1 cellular context compared by ENCODE assay signal in genomic region chr4:12957108-12957507, GRCh38.
TF ChIP-seq lines count a peak whose summit lies in the region.

No MANE protein-coding gene starts in this region.

TF ChIP-seq in HepG2, 621 proteins besides CTCF, POLR2A, EP300 and RAD21 (continued from another document and continues in another):
- no peak for TF ChIP-seq ZBTB14 (CRISPR knock-in tag; IDR thresholded peaks at IDR 0.05)
- TF ChIP-seq ZSCAN30 (CRISPR knock-in tag; IDR thresholded peaks at IDR 0.05), result no peak
- TF ChIP-seq ZNF816 (CRISPR knock-in tag; IDR thresholded peaks at IDR 0.05; ENCODE audit: borderline replicate concordance), result no peak
- peak; percentile 18; the same call in 1 of the 2 replicates for TF ChIP-seq NFIC (IDR thresholded peaks at IDR 0.05; ENCODE audit: low read length)
- TF ChIP-seq PCBP2 (optimal IDR thresholded peaks at IDR 0.05; ENCODE audit: low read depth, low read length, poor library complexity, severe bottlenecking), result no peak
- no peak for TF ChIP-seq HOMEZ (CRISPR knock-in tag; IDR thresholded peaks at IDR 0.05; ENCODE audit: low read depth)
- TF ChIP-seq ZMYM3 (CRISPR knock-in tag; IDR thresholded peaks at IDR 0.05), result no peak
- TF ChIP-seq CHCHD3 (CRISPR knock-in tag; IDR thresholded peaks at IDR 0.05), result no peak
- no peak for TF ChIP-seq ZNF142 (CRISPR knock-in tag; IDR thresholded peaks at IDR 0.05)
- TF ChIP-seq JDP2 (CRISPR knock-in tag; IDR thresholded peaks at IDR 0.05; ENCODE audit: borderline replicate concordance), result no peak
- TF ChIP-seq FOXP1 (IDR thresholded peaks at IDR 0.05), result no peak
- peak; percentile 25; the same call in 1 of the 2 replicates for TF ChIP-seq FOXP1 (CRISPR knock-in tag; IDR thresholded peaks at IDR 0.05)
- no peak for TF ChIP-seq HMG20B (CRISPR knock-in tag; conservative IDR thresholded peaks at IDR 0.05)
- no peak for TF ChIP-seq ZNF484 (CRISPR knock-in tag; IDR thresholded peaks at IDR 0.05; ENCODE audit: borderline replicate concordance, low read depth)
- TF ChIP-seq ZBTB8A (CRISPR knock-in tag; IDR thresholded peaks at IDR 0.05; ENCODE audit: borderline replicate concordance, low read depth), result no peak
- peak; percentile 57; the same call in 1 of the 2 replicates for TF ChIP-seq GATAD2A (CRISPR knock-in tag; IDR thresholded peaks at IDR 0.05)
- no peak for TF ChIP-seq POGK (CRISPR knock-in tag; conservative IDR thresholded peaks at IDR 0.05)
- TF ChIP-seq PREB (CRISPR knock-in tag; IDR thresholded peaks at IDR 0.05), result no peak
- TF ChIP-seq FOSL2 (CRISPR knock-in tag; IDR thresholded peaks at IDR 0.05), result no peak
- TF ChIP-seq ZEB1 (IDR thresholded peaks at IDR 0.05; ENCODE audit: insufficient replicate concordance, low read depth), result no peak
- TF ChIP-seq TCF7 (IDR thresholded peaks at IDR 0.05; ENCODE audit: low read depth), result no peak
- TF ChIP-seq ARID3A (IDR thresholded peaks at IDR 0.05; ENCODE audit: low read depth, low read length), result peak; percentile 37; the same call in 1 of the 2 replicates
- TF ChIP-seq ETV5 (CRISPR knock-in tag; IDR thresholded peaks at IDR 0.05; ENCODE audit: borderline replicate concordance), result no peak
- TF ChIP-seq GATA4 (IDR thresholded peaks at IDR 0.05; ENCODE audit: borderline replicate concordance, low read depth), result peak; percentile 56; the same call in 1 of the 2 replicates
- TF ChIP-seq ZNF678 (CRISPR knock-in tag; IDR thresholded peaks at IDR 0.05), result no peak
- no peak for TF ChIP-seq ZBTB2 (CRISPR knock-in tag; IDR thresholded peaks at IDR 0.05; ENCODE audit: low read depth)
- TF ChIP-seq ZBTB44 (CRISPR knock-in tag; IDR thresholded peaks at IDR 0.05), result no peak
- TF ChIP-seq ZMAT5 (CRISPR knock-in tag; IDR thresholded peaks at IDR 0.05; ENCODE audit: borderline replicate concordance, low read depth), result no peak
- TF ChIP-seq POGZ (CRISPR knock-in tag; IDR thresholded peaks at IDR 0.05), result no peak
- TF ChIP-seq HNF4A (CRISPR knock-in tag; IDR thresholded peaks at IDR 0.05), result no peak
- 0 out of 4 replicates have a peak, but pooled peaks of 1 of the 2 experiments have one; percentile 32 for TF ChIP-seq ATF4 (CRISPR knock-in tag; IDR thresholded peaks at IDR 0.05)
- TF ChIP-seq CREBL2 (CRISPR knock-in tag; IDR thresholded peaks at IDR 0.05; ENCODE audit: borderline replicate concordance), result no peak
- no peak for TF ChIP-seq LRRFIP1 (CRISPR knock-in tag; conservative IDR thresholded peaks at IDR 0.05)
- TF ChIP-seq ZNF850 (CRISPR knock-in tag; conservative IDR thresholded peaks at IDR 0.05), result no peak
- peak; percentile 78 for TF ChIP-seq ZNF629 (CRISPR knock-in tag; conservative IDR thresholded peaks at IDR 0.05)
- TF ChIP-seq FIP1L1 (IDR thresholded peaks at IDR 0.05; ENCODE audit: borderline replicate concordance, insufficient read depth, low read depth, low read length), result no peak
- no peak for TF ChIP-seq CCDC6 (CRISPR knock-in tag; IDR thresholded peaks at IDR 0.05)
